ENCODE assay signal across 25 cellular contexts in genomic region chr3:166263460-166263859, GRCh38.
A peak's percentile ranks its signal among the peaks of the same experiment; 100 is the strongest.
DNase-seq lines count a peak whose midpoint lies in the region; ATAC-seq and TF ChIP-seq lines count a peak whose summit lies in the region.
"Had no signal": no experiment of that assay in that cellular context is flagged by ENCODE, and none has a peak within 500 bp of the region (broad histone marks: within the 10 kb centered on the region; RNA-seq: fewer than 3 reads in every experiment).

No MANE protein-coding gene starts in this region.

- H3K4me1 ChIP-seq in breast epithelium (no peaks in the 10 kb centered on the region), HAP-1 (peaks cover 1% of the 10 kb centered on the region; the same call in 1 of the 2 replicates)
- H3K4me1 ChIP-seq: Caco-2, heart right ventricle, parathyroid adenoma had no signal

- H3K27ac Mint-ChIP-seq in MCF 10A (ENCODE audit: low read depth, unreplicated experiment) (no peak overlapping the region), WTC11 (no peak overlapping the region)
- H3K27ac Mint-ChIP-seq: activated naive CD4-positive, alpha-beta T cell treated with anti-CD3 and anti-CD28 coated beads, Interleukin-2, amount 10 ng/mL, durations not matched to agents 7 days and 5 days; naive thymus-derived CD8-positive, alpha-beta T cell had no signal

- POLR2A ChIA-PET in MCF 10A (lab: Yijun Ruan, JAX) (interaction anchor here (0.6 to 0.7 kb wide), 2 partner anchors 123 to 407 kb away, joined by 3 read pairs; no protein-coding TSS in a partner anchor), WTC11 (lab: Charles Lee) (no interaction called here)

- no TSS peak for BruUV-seq in MCF 10A (replicated peaks; lab: Mats Ljungman, UMichigan)

- intact Hi-C loops in MCF 10A (cut with micrococcal nuclease) (loop anchor here (1.0 kb wide), 1 partner anchor 769 kb away; no protein-coding TSS in a partner anchor), breast epithelium (cut with DNase I; ENCODE audit: low total_unique reads) (no loop called here)

- TF ChIP-seq CTCF in MCF 10A (IDR thresholded peaks at IDR 0.05; ENCODE audit: unreplicated experiment) (no peak), breast epithelium (IDR thresholded peaks at IDR 0.05) (no peak), WTC11 (IDR thresholded peaks at IDR 0.05) (no peak), fibroblast of mammary gland (conservative IDR thresholded peaks at IDR 0.05; ENCODE audit: control insufficient read depth, insufficient read depth, low read depth, low read length) (peak; percentile 31)

- no peak overlapping the region for H3K27ac ChIP-seq in breast epithelium
- H3K27ac ChIP-seq: heart right ventricle, parathyroid adenoma had no signal

- H3K4me1 Mint-ChIP-seq in MCF 10A (ENCODE audit: insufficient read depth, unreplicated experiment): no peaks in the 10 kb centered on the region
- H3K4me1 Mint-ChIP-seq in WTC11: no peaks in the 10 kb centered on the region
- H3K4me1 Mint-ChIP-seq: activated naive CD4-positive, alpha-beta T cell treated with anti-CD3 and anti-CD28 coated beads, Interleukin-2, amount 10 ng/mL, durations not matched to agents 7 days and 5 days; naive thymus-derived CD8-positive, alpha-beta T cell had no signal

- H3K36me3 Mint-ChIP-seq in MCF 10A (ENCODE audit: insufficient read depth, unreplicated experiment): no peaks in the 10 kb centered on the region
- H3K36me3 Mint-ChIP-seq in WTC11: no peaks in the 10 kb centered on the region
- H3K36me3 Mint-ChIP-seq: activated naive CD4-positive, alpha-beta T cell treated with anti-CD3 and anti-CD28 coated beads, Interleukin-2, amount 10 ng/mL, durations not matched to agents 7 days and 5 days; naive thymus-derived CD8-positive, alpha-beta T cell had no signal

- H3K4me3 Mint-ChIP-seq in MCF 10A (ENCODE audit: unreplicated experiment): no peak overlapping the region
- no peak overlapping the region for H3K4me3 Mint-ChIP-seq in WTC11
- H3K4me3 Mint-ChIP-seq: activated naive CD4-positive, alpha-beta T cell treated with anti-CD3 and anti-CD28 coated beads, Interleukin-2, amount 10 ng/mL, durations not matched to agents 7 days and 5 days; naive thymus-derived CD8-positive, alpha-beta T cell had no signal

- H3K9me3 ChIP-seq in breast epithelium: no peaks in the 10 kb centered on the region
- H3K9me3 ChIP-seq in HAP-1: no peaks in the 10 kb centered on the region
- H3K9me3 ChIP-seq: Caco-2 had no signal

- H3K36me3 ChIP-seq in breast epithelium: no peaks in the 10 kb centered on the region
- no peaks in the 10 kb centered on the region for H3K36me3 ChIP-seq in HAP-1 (replicated peaks)
- H3K36me3 ChIP-seq: heart right ventricle had no signal

- ATAC-seq in WTC11: peak; percentile 39; the same call in 1 of the 2 replicates
- ATAC-seq: heart right ventricle; HepG2; left lobe of liver; naive thymus-derived CD8-positive, alpha-beta T cell; right cardiac atrium had no signal

- H3K9me3 Mint-ChIP-seq in MCF 10A (ENCODE audit: unreplicated experiment) (no peaks in the 10 kb centered on the region), WTC11 (no peaks in the 10 kb centered on the region)

- H3K4me3 ChIP-seq in breast epithelium: no peak overlapping the region
- no peak overlapping the region for H3K4me3 ChIP-seq in fibroblast of mammary gland (ENCODE audit: control insufficient read depth, low read depth, low read length)
- no peak overlapping the region for H3K4me3 ChIP-seq in HAP-1
- H3K4me3 ChIP-seq: heart right ventricle had no signal

- in situ Hi-C loops in HAP-1 (cut with MboI; ENCODE audit: low sequenced_read_pairs): no loop called here

- TF ChIP-seq POLR2A in breast epithelium (IDR thresholded peaks at IDR 0.05): no peak

- CTCF ChIA-PET in MCF 10A (lab: Yijun Ruan, JAX) (interaction anchor here (0.6 to 0.9 kb wide), 2 partner anchors 252 to 552 kb away, joined by 3 to 4 read pairs; no protein-coding TSS in a partner anchor), WTC11 (lab: Charles Lee) (no interaction called here)

- H3K27me3 ChIP-seq in breast epithelium (no peaks in the 10 kb centered on the region), HAP-1 (ENCODE audit: low read depth) (no peaks in the 10 kb centered on the region)
- H3K27me3 ChIP-seq: heart right ventricle had no signal

- DNase-seq in MCF 10A (ENCODE audit: unreplicated experiment) (peak; percentile 9), breast epithelium (ENCODE audit: low spot score in 2 of 2) (no peak), WTC11 (ENCODE audit: low spot score) (no peak), fibroblast of mammary gland (ENCODE audit: low read depth) (no peak), hippocampal formation (lab: John Stamatoyannopoulos, UW) (no peak), HAP-1 (ENCODE audit: low spot score in 2 of 2) (no peak), NCI-H1092 (lab: John Stamatoyannopoulos, UW) (no peak)
- no peak for DNase-seq in activated naive CD4-positive, alpha-beta T cell (lab: John Stamatoyannopoulos, UW)
- DNase-seq: ACHN; activated naive CD4-positive, alpha-beta T cell treated with anti-CD3 and anti-CD28 coated beads, Interleukin-2, amount 10 ng/mL, durations not matched to agents 7 days and 5 days; Caco-2; central memory CD4-positive, alpha-beta T cell; H7; heart right ventricle; naive thymus-derived CD8-positive, alpha-beta T cell; NCI-H1105 treated with DMSO at 0.1 percent for 48 hours; NCI-H2171; NCI-H526; right cardiac atrium; stimulated activated CD4-positive, alpha-beta T cell treated with anti-CD3 and anti-CD28 coated beads, Interleukin-4, amount 100 ng/mL, for 24 hours; stimulated activated naive CD4-positive, alpha-beta T cell; T-helper 9 cell had no signal

- H3K27me3 Mint-ChIP-seq in MCF 10A (ENCODE audit: insufficient read depth, unreplicated experiment) (no peaks in the 10 kb centered on the region), WTC11 (ENCODE audit: low read depth) (no peaks in the 10 kb centered on the region)
- H3K27me3 Mint-ChIP-seq: activated naive CD4-positive, alpha-beta T cell treated with anti-CD3 and anti-CD28 coated beads, Interleukin-2, amount 10 ng/mL, durations not matched to agents 7 days and 5 days; naive thymus-derived CD8-positive, alpha-beta T cell had no signal

TF ChIP-seq in WTC11, 78 proteins besides CTCF, POLR2A, EP300 and RAD21 (continues in another document):
- TF ChIP-seq ZNF219 (CRISPR knock-in tag; IDR thresholded peaks at IDR 0.05; ENCODE audit: borderline replicate concordance) (no peak), ZNF232 (CRISPR knock-in tag; IDR thresholded peaks at IDR 0.05) (no peak), ATF6 (CRISPR knock-in tag; IDR thresholded peaks at IDR 0.05) (no peak), RELA (CRISPR knock-in tag; IDR thresholded peaks at IDR 0.05; ENCODE audit: borderline replicate concordance) (no peak), ZNF416 (CRISPR knock-in tag; IDR thresholded peaks at IDR 0.05) (no peak), ESRRA (CRISPR knock-in tag; IDR thresholded peaks at IDR 0.05; ENCODE audit: borderline replicate concordance) (no peak), ARID4B (CRISPR knock-in tag; IDR thresholded peaks at IDR 0.05; ENCODE audit: borderline replicate concordance) (no peak), TEAD1 (CRISPR knock-in tag; IDR thresholded peaks at IDR 0.05) (no peak), CDX4 (CRISPR knock-in tag; IDR thresholded peaks at IDR 0.05; ENCODE audit: borderline replicate concordance) (no peak)
